ENCODE assay signal across 28 cellular contexts in genomic region chr12:120406080-120406479, GRCh38. TPM values are rescaled to one million over a fixed set of nuclear protein-coding genes. Genes with fewer than 3 reads are reported as not detected.
"Had no signal": no experiment of that assay in that cellular context is flagged by ENCODE, and none has a peak within 500 bp of the region (broad histone marks: within the 10 kb centered on the region; RNA-seq: fewer than 3 reads in every experiment).

No MANE protein-coding gene starts in this region.

- H2AFZ ChIP-seq: hepatocyte had no signal

- DNase-seq: activated CD4-positive, alpha-beta T cell treated with anti-CD3 and anti-CD28 coated beads, Interleukin-2, amount 10 ng/mL, durations not matched to agents 7 days and 5 days; activated CD4-positive, CD25-positive, alpha-beta regulatory T cell treated with anti-CD3 and anti-CD28 coated beads, Interleukin-2, amount 50 U/mL, for 72 hours; activated CD8-positive, alpha-beta memory T cell treated with anti-CD3 and anti-CD28 coated beads, Interleukin-2, amount 10 ng/mL, durations not matched to agents 7 days and 5 days; activated CD8-positive, alpha-beta T cell treated with anti-CD3 and anti-CD28 coated beads for 36 hours; activated gamma-delta T cell treated with Interleukin-2 at 50 U/mL for 16 hours; aorta; brain microvascular endothelial cell; central memory CD4-positive, alpha-beta T cell; effector memory CD4-positive, alpha-beta T cell; foreskin melanocyte; glutamatergic neuron; immature natural killer cell; kidney glomerular epithelial cell; left ventricle myocardium superior; small intestine; stimulated activated CD4-positive, alpha-beta T cell treated with anti-CD3 and anti-CD28 coated beads, Interleukin-15, amount 100 ng/mL, for 24 hours; stimulated activated CD8-positive, alpha-beta memory T cell treated with anti-CD3 and anti-CD28 coated beads, Interleukin-4, amount 100 ng/mL, for 48 hours; stimulated activated naive CD4-positive, alpha-beta T cell; T-helper 1 cell; upper lobe of left lung; WERI-Rb-1 had no signal

- H3K27ac ChIP-seq: brain microvascular endothelial cell, hepatocyte, neutrophil, thoracic aorta, upper lobe of left lung, WERI-Rb-1 had no signal

- H3K4me3 ChIP-seq: hepatocyte, thoracic aorta, upper lobe of left lung had no signal

- H3K4me1 Mint-ChIP-seq: activated CD8-positive, alpha-beta memory T cell treated with anti-CD3 and anti-CD28 coated beads, Interleukin-2, amount 10 ng/mL, durations not matched to agents 7 days and 5 days had no signal

- H3K36me3 Mint-ChIP-seq: activated CD8-positive, alpha-beta memory T cell treated with anti-CD3 and anti-CD28 coated beads, Interleukin-2, amount 10 ng/mL, durations not matched to agents 7 days and 5 days; activated naive CD4-positive, alpha-beta T cell treated with anti-CD3 and anti-CD28 coated beads, Interleukin-2, amount 50 U/mL, for 72 hours; immature natural killer cell had no signal

- H3K4me1 ChIP-seq: upper lobe of left lung had no signal

- H3K36me3 ChIP-seq: brain microvascular endothelial cell, neutrophil, thoracic aorta, upper lobe of left lung, WERI-Rb-1 had no signal

- H3K27me3 ChIP-seq: brain microvascular endothelial cell, hepatocyte, upper lobe of left lung had no signal

- H3K4me3 Mint-ChIP-seq: activated CD4-positive, alpha-beta T cell treated with anti-CD3 and anti-CD28 coated beads, Interleukin-2, amount 10 ng/mL, durations not matched to agents 7 days and 5 days; activated CD8-positive, alpha-beta memory T cell treated with anti-CD3 and anti-CD28 coated beads, Interleukin-2, amount 10 ng/mL, durations not matched to agents 7 days and 5 days; activated CD8-positive, alpha-beta T cell treated with anti-CD3 and anti-CD28 coated beads for 36 hours; immature natural killer cell had no signal

- H3K79me2 ChIP-seq: hepatocyte had no signal

- H3K4me2 ChIP-seq: hepatocyte had no signal

- H3K9me3 ChIP-seq: neutrophil, thoracic aorta, upper lobe of left lung had no signal

- ATAC-seq: activated CD8-positive, alpha-beta memory T cell treated with anti-CD3 and anti-CD28 coated beads, Interleukin-2, amount 10 ng/mL, durations not matched to agents 7 days and 5 days; activated CD8-positive, alpha-beta T cell treated with anti-CD3 and anti-CD28 coated beads for 36 hours; activated naive CD4-positive, alpha-beta T cell treated with anti-CD3 and anti-CD28 coated beads, Interleukin-2, amount 50 U/mL, for 72 hours; esophagus mucosa; left ventricle myocardium superior; sciatic nerve had no signal

- H3K27ac Mint-ChIP-seq: activated CD4-positive, alpha-beta T cell treated with anti-CD3 and anti-CD28 coated beads, Interleukin-2, amount 10 ng/mL, durations not matched to agents 7 days and 5 days; activated CD8-positive, alpha-beta memory T cell treated with anti-CD3 and anti-CD28 coated beads, Interleukin-2, amount 10 ng/mL, durations not matched to agents 7 days and 5 days; activated CD8-positive, alpha-beta T cell treated with anti-CD3 and anti-CD28 coated beads for 36 hours; activated naive CD4-positive, alpha-beta T cell treated with anti-CD3 and anti-CD28 coated beads, Interleukin-2, amount 50 U/mL, for 72 hours; immature natural killer cell had no signal

- H3K9me3 Mint-ChIP-seq: activated CD8-positive, alpha-beta T cell treated with anti-CD3 and anti-CD28 coated beads for 36 hours; activated naive CD4-positive, alpha-beta T cell treated with anti-CD3 and anti-CD28 coated beads, Interleukin-2, amount 50 U/mL, for 72 hours; immature natural killer cell had no signal

- H3K27me3 Mint-ChIP-seq: activated CD4-positive, alpha-beta T cell treated with anti-CD3 and anti-CD28 coated beads, Interleukin-2, amount 10 ng/mL, durations not matched to agents 7 days and 5 days had no signal

RNA-seq across cellular contexts. Expression of gene MSI1, which starts 37.1 kb away (rescaled TPM):
- total RNA-seq: activated CD4-positive, alpha-beta T cell treated with anti-CD3 and anti-CD28 coated beads, Interleukin-2, amount 10 ng/mL, durations not matched to agents 7 days and 5 days; dermis microvascular lymphatic vessel endothelial cell had no signal
- polyA plus RNA-seq: immature natural killer cell had no signal
